ENCODE assay signal across 8 cellular contexts in the genomic region with DNA sequence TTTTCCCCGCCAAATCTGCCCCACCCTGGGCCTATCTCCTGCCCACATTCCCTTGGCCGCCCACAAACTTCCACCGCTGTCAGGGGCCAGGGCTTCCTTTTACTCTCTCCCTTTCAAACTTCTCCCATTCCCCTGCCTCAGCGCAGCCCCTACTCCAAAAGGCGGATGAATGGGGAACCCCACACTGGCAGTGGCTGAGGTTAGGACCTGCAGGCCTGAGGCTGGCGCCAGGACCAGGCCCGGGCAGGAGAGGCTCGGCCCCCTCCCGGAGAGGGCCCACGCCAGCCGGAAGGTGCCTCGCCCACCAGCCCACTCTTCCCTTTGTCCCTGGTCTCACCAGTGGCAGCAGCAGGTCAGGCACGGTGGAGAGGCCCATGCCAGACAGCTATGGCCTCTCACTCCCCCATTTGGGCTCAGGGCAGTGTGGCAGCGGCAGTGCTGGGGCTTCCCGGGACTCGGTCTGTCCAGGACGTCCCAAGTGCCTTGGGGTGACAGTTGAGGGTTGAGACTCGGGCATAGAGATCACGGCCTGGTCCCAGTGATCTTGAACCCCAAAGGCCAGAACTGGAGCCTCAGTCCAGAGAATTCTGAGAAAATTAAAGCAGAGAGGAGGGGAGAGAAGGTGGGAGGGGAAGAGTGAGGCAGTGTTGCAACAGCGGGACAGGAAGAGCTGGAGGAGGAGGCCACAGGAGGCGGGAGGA. TPM values are rescaled to one million over a fixed set of nuclear protein-coding genes. Genes with fewer than 3 reads are reported as not detected.
DNase-seq lines count a peak whose midpoint lies in the region; ATAC-seq and TF ChIP-seq lines count a peak whose summit lies in the region.

A gene (minus strand): TSS at position 638 of the 701 bp plus-strand sequence. CDS start 262 bp downstream, at position 376.

- POLR2A ChIA-PET in GM10248 (lab: Yijun Ruan, JAX) = no interaction called here

- peak; percentile 80 for TF ChIP-seq POLR2A in transverse colon (IDR thresholded peaks at IDR 0.05)

- in situ Hi-C loops in transverse colon (cut with MboI; ENCODE audit: low pct_ligation_motif_present in 1 of 4, low pct_unique_long_range_greater_than_20kb in 1 of 4, low sequenced_read_pairs in 3 of 4) = loop anchor here in 2 of 4 donors (25.0 kb wide), 2 partner anchors 121 to 196 kb away; a partner anchor contains a TSS

- H3K27ac ChIP-seq in fibroblast of lung (ENCODE audit: insufficient read depth, low read length) = peak within 1 kb of the TSS; percentile 99
- H3K27ac ChIP-seq in transverse colon = peak within 1 kb of the TSS; percentile 94 to 99 (median 98)

- H3K36me3 Mint-ChIP-seq in activated T-cell treated with anti-CD3 and anti-CD28 coated beads, Interleukin-2, amount 50 U/mL, for 24 hours (ENCODE audit: low read depth) = peaks cover 8% of the 10 kb centered on the region

- H2AFZ ChIP-seq in fibroblast of lung (ENCODE audit: low read length) = peak within 1 kb of the TSS; percentile 18

- H4K20me1 ChIP-seq in fibroblast of lung (ENCODE audit: control insufficient read depth, extremely low read depth, insufficient read depth, low read length) = peaks cover 2% of the 10 kb centered on the region

- no peaks in the 10 kb centered on the region for H3K9me3 Mint-ChIP-seq in activated T-cell treated with anti-CD3 and anti-CD28 coated beads, Interleukin-2, amount 50 U/mL, for 24 hours

- H3K4me3 Mint-ChIP-seq in activated T-cell treated with anti-CD3 and anti-CD28 coated beads, Interleukin-2, amount 50 U/mL, for 24 hours = no peak within 1 kb of the TSS

- CTCF ChIA-PET in GM10248 (lab: Yijun Ruan, JAX) = interaction anchor here (0.7 to 1.1 kb wide), 3 partner anchors 9 to 146 kb away, joined by 3 to 4 read pairs (median 3); no protein-coding TSS in a partner anchor

- H3K36me3 ChIP-seq in fibroblast of lung (ENCODE audit: control insufficient read depth, insufficient read depth, low read length) (peaks cover 3% of the 10 kb centered on the region), transverse colon (no peaks in the 10 kb centered on the region)

- H3K79me2 ChIP-seq in fibroblast of lung (ENCODE audit: control insufficient read depth, insufficient read depth, low read length) = peaks cover 54% of the 10 kb centered on the region

- H3K9ac ChIP-seq in fibroblast of lung (ENCODE audit: insufficient read depth, low read length) = peak within 1 kb of the TSS; percentile 97

- DNase-seq in GM10248 (ENCODE audit: extremely low spot score) (peak; percentile 64), MV-4-11 (lab: John Stamatoyannopoulos, UW) (peak; percentile 86), fibroblast of lung (ENCODE audit: low read depth in 2 of 2) (peak; percentile 83 to 90), myocyte (ENCODE audit: low read depth) (peak; percentile 80), transverse colon (peak; percentile 82), DMS79 (lab: John Stamatoyannopoulos, UW) (no peak)
- peak; percentile 69 for DNase-seq in activated T-cell treated with anti-CD3 and anti-CD28 coated beads, Interleukin-2, amount 50 U/mL, for 24 hours

- intact Hi-C loops in transverse colon (cut with DNase I; ENCODE audit: low total_unique reads) = no loop called here

- no peaks in the 10 kb centered on the region for H3K27me3 ChIP-seq in fibroblast of lung (ENCODE audit: control insufficient read depth, insufficient read depth, low read length)
- no peaks in the 10 kb centered on the region for H3K27me3 ChIP-seq in transverse colon

- H3K4me1 ChIP-seq in fibroblast of lung (ENCODE audit: control insufficient read depth, extremely low read depth, insufficient read depth, low read length) (peaks cover 42% of the 10 kb centered on the region), transverse colon (peaks cover 24 to 68% (median 60%) of the 10 kb centered on the region in 4 donors)

- WGBS in transverse colon (ENCODE audit: low coverage in 1 of 2), 2 donors = 0 to 7% methylated on average over 5 to 21 of the region's 21 CpGs

- no peaks in the 10 kb centered on the region for H3K27me3 Mint-ChIP-seq in activated T-cell treated with anti-CD3 and anti-CD28 coated beads, Interleukin-2, amount 50 U/mL, for 24 hours

- no peak within 1 kb of the TSS for H3K27ac Mint-ChIP-seq in activated T-cell treated with anti-CD3 and anti-CD28 coated beads, Interleukin-2, amount 50 U/mL, for 24 hours

- H3K4me1 Mint-ChIP-seq in activated T-cell treated with anti-CD3 and anti-CD28 coated beads, Interleukin-2, amount 50 U/mL, for 24 hours (ENCODE audit: low read depth) = peaks cover 39% of the 10 kb centered on the region

- H3K4me2 ChIP-seq in fibroblast of lung (ENCODE audit: extremely low read depth, insufficient read depth, low read length) = peak within 1 kb of the TSS; percentile 98

- no peak for TF ChIP-seq CTCF in GM10248 (IDR thresholded peaks at IDR 0.05; ENCODE audit: control extremely low read depth, extremely low read depth, low read depth, missing control alignments)
- no peak for TF ChIP-seq CTCF in fibroblast of lung (conservative IDR thresholded peaks at IDR 0.05 in 1 of 2, IDR thresholded peaks at IDR 0.05 in 1 of 2; ENCODE audit: low read depth in 1 of 2, low read length in 2 of 2)
- peak in 1 of 5 experiments; percentile 28 for TF ChIP-seq CTCF in transverse colon (IDR thresholded peaks at IDR 0.05)

- H3K4me3 ChIP-seq in fibroblast of lung (replicated peaks in 1 of 4; ENCODE audit: control extremely low read depth in 1 of 4, insufficient read depth in 1 of 4, low read depth in 3 of 4, low read length in 4 of 4) (peak within 1 kb of the TSS; percentile 78 to 100 (median 94)), transverse colon (peak within 1 kb of the TSS; percentile 66 to 84 (median 70))

- H3K9me3 ChIP-seq in fibroblast of lung (ENCODE audit: control insufficient read depth, insufficient read depth, low read depth, low read length) = no peaks in the 10 kb centered on the region
- no peaks in the 10 kb centered on the region for H3K9me3 ChIP-seq in transverse colon

- no peak for ATAC-seq in HG03442 (IDR thresholded peaks at IDR 0.05; ENCODE audit: unreplicated experiment)

- TF ChIP-seq EP300 in transverse colon (IDR thresholded peaks at IDR 0.05; ENCODE audit: low read depth) = no peak

RNA-seq across cellular contexts. Expression of the gene that starts here (rescaled TPM):
- total RNA-seq in fibroblast of lung (141 and 157 TPM in 2 replicates), myocyte (147 and 150 TPM in 2 replicates), transverse colon (100 to 1,000 TPM; 229 to 317 (median 258) TPM)
- 182 and 257 TPM in 2 replicates for polyA plus RNA-seq in fibroblast of lung
- 146 and 182 TPM in 2 replicates for polyA plus RNA-seq in fibroblast of lung (2012)
- 357 and 498 TPM in 2 replicates for polyA minus RNA-seq in fibroblast of lung (ENCODE audit: low replicate concordance)
- 140 TPM for polyA plus RNA-seq in myocyte (2012)
